Comparison of ENCODE assay signal across 17 cellular contexts in genomic region chr10:61398730-61399129, GRCh38. TPM values are rescaled to one million over a fixed set of nuclear protein-coding genes. Genes with fewer than 3 reads are reported as not detected.
DNase-seq lines count a peak whose midpoint lies in the region; ATAC-seq, FAIRE-seq and TF ChIP-seq lines count a peak whose summit lies in the region.
"Had no signal": no experiment of that assay in that cellular context is flagged by ENCODE, and none has a peak within 500 bp of the region (broad histone marks: within the 10 kb centered on the region; RNA-seq: fewer than 3 reads in every experiment).

No MANE protein-coding gene starts in this region.

- no peak overlapping the region for H3K23ac ChIP-seq in IMR-90 (ENCODE audit: low read depth, low read length)

- no peaks in the 10 kb centered on the region for H3K9me3 ChIP-seq in IMR-90 (ENCODE audit: control insufficient read depth, insufficient read depth, low read length)
- H3K9me3 ChIP-seq in astrocyte (ENCODE audit: insufficient read depth, low read depth, low read length): no peaks in the 10 kb centered on the region
- H3K9me3 ChIP-seq in left lung: no peaks in the 10 kb centered on the region

- in situ Hi-C loops in IMR-90 (cut with MboI; ENCODE audit: low sequenced_read_pairs): no loop called here

- BruUV-seq in IMR-90 (replicated peaks; lab: Mats Ljungman, UMichigan): no TSS peak

- no peak overlapping the region for H3K4ac ChIP-seq in IMR-90 (ENCODE audit: low read depth, low read length)

- no peak overlapping the region for H2BK20ac ChIP-seq in IMR-90 (ENCODE audit: low read depth, low read length)

- TF ChIP-seq CTCF in IMR-90 (conservative IDR thresholded peaks at IDR 0.05; ENCODE audit: low read depth, low read length) (no peak), astrocyte (IDR thresholded peaks at IDR 0.05; ENCODE audit: insufficient read depth, low read depth, low read length) (no peak), left lung (IDR thresholded peaks at IDR 0.05) (no peak), glutamatergic neuron (IDR thresholded peaks at IDR 0.05; ENCODE audit: partially characterized antibody, unreplicated experiment) (no peak)

- no peak for ATAC-seq in IMR-90 (ENCODE audit: low read depth)
- ATAC-seq in left lung: peak; percentile 75
- ATAC-seq in HG03139 (IDR thresholded peaks at IDR 0.05; ENCODE audit: unreplicated experiment): no peak
- no peak for ATAC-seq in GM21723 (IDR thresholded peaks at IDR 0.05; ENCODE audit: unreplicated experiment)

- no peak overlapping the region for H3K18ac ChIP-seq in IMR-90 (ENCODE audit: low read depth, low read length)

- H4K20me1 ChIP-seq in IMR-90 (ENCODE audit: insufficient read depth, low read length) (no peaks in the 10 kb centered on the region), astrocyte (ENCODE audit: insufficient read depth, low read length) (no peaks in the 10 kb centered on the region)

- H3K4me1 ChIP-seq in IMR-90 (ENCODE audit: control insufficient read depth, insufficient read depth, low read length): no peaks in the 10 kb centered on the region
- H3K4me1 ChIP-seq in astrocyte (ENCODE audit: insufficient read depth, low read length): peaks cover 8% of the 10 kb centered on the region
- peaks cover 0 to 8% of the 10 kb centered on the region in 2 donors for H3K4me1 ChIP-seq in left lung

- no peak overlapping the region for H4K8ac ChIP-seq in IMR-90 (ENCODE audit: low read depth in 2 of 2, low read length in 2 of 2)

- H2BK120ac ChIP-seq in IMR-90 (ENCODE audit: low read depth, low read length): no peak overlapping the region

- H3K9ac ChIP-seq in IMR-90 (ENCODE audit: low read depth, low read length): no peak overlapping the region
- H3K9ac ChIP-seq in astrocyte (ENCODE audit: low read length): no peak overlapping the region

- no peaks in the 10 kb centered on the region for H3K27me3 ChIP-seq in IMR-90 (ENCODE audit: control insufficient read depth, insufficient read depth, low read length)
- no peaks in the 10 kb centered on the region for H3K27me3 ChIP-seq in astrocyte (ENCODE audit: insufficient read depth, low read length)
- H3K27me3 ChIP-seq in left lung: no peaks in the 10 kb centered on the region

- H3K4me1 Mint-ChIP-seq in astrocyte (ENCODE audit: low read depth, unreplicated experiment) (peaks cover 11% of the 10 kb centered on the region), glutamatergic neuron (ENCODE audit: low read depth, unreplicated experiment) (no peaks in the 10 kb centered on the region)

- dilution Hi-C loops in IMR-90 (cut with HindIII; ENCODE audit: low sequenced_read_pairs, unreplicated experiment): no loop called here

- peaks cover 1% of the 10 kb centered on the region for H3K27me3 Mint-ChIP-seq in astrocyte (ENCODE audit: low read depth, unreplicated experiment)
- no peaks in the 10 kb centered on the region for H3K27me3 Mint-ChIP-seq in glutamatergic neuron (ENCODE audit: unreplicated experiment)

- H3K14ac ChIP-seq in IMR-90 (replicated peaks; ENCODE audit: low read depth, low read length): no peak overlapping the region

- no peaks in the 10 kb centered on the region for H3K36me3 ChIP-seq in IMR-90 (ENCODE audit: control insufficient read depth, insufficient read depth, low read length)
- no peaks in the 10 kb centered on the region for H3K36me3 ChIP-seq in astrocyte (ENCODE audit: insufficient read depth, low read length)
- no peaks in the 10 kb centered on the region for H3K36me3 ChIP-seq in left lung

- H3K4me3 Mint-ChIP-seq in astrocyte (ENCODE audit: unreplicated experiment): no peak overlapping the region
- no peak overlapping the region for H3K4me3 Mint-ChIP-seq in glutamatergic neuron (ENCODE audit: unreplicated experiment)

- no peak overlapping the region for H2AK5ac ChIP-seq in IMR-90 (ENCODE audit: low read depth, low read length)

- no peak overlapping the region for H4K91ac ChIP-seq in IMR-90 (ENCODE audit: insufficient read depth, low read depth, low read length)

- no peaks in the 10 kb centered on the region for H3K79me1 ChIP-seq in IMR-90 (ENCODE audit: low read depth in 1 of 2, low read length in 2 of 2)

- intact Hi-C loops in IMR-90 (cut with micrococcal nuclease): no loop called here
- intact Hi-C loops in left lung (cut with DNase I): no loop called here

- no peak overlapping the region for H3K56ac ChIP-seq in IMR-90 (ENCODE audit: extremely low read depth, insufficient read depth, low read length)

- H3K36me3 Mint-ChIP-seq in astrocyte (ENCODE audit: low read depth, unreplicated experiment): no peaks in the 10 kb centered on the region
- no peaks in the 10 kb centered on the region for H3K36me3 Mint-ChIP-seq in glutamatergic neuron (ENCODE audit: unreplicated experiment)

- POLR2A ChIA-PET in IMR-90 (lab: Charles Lee; ENCODE audit: unreplicated experiment): interaction anchor here (0.5 kb wide), 1 partner anchor 554 kb away, joined by 3 read pairs; no protein-coding TSS in a partner anchor

- no peak overlapping the region for H2AK9ac ChIP-seq in IMR-90 (replicated peaks; ENCODE audit: low read depth, low read length, poor library complexity)

- CTCF ChIA-PET in IMR-90 (lab: Yijun Ruan, JAX): interaction anchor here (0.6 kb wide), 1 partner anchor 684 kb away, joined by 3 read pairs; no protein-coding TSS in a partner anchor

- no peak for FAIRE-seq in astrocyte (lab: Jason Lieb, UNC)

- H3K79me2 ChIP-seq in astrocyte (ENCODE audit: insufficient read depth, low read length): no peaks in the 10 kb centered on the region

- no peak overlapping the region for H4K5ac ChIP-seq in IMR-90 (ENCODE audit: low read depth, low read length)

- DNase-seq in A172 (ENCODE audit: low spot score): peak; percentile 16
- DNase-seq in IMR-90: peak; percentile 12
- DNase-seq in astrocyte (ENCODE audit: low read depth): peak; percentile 49
- DNase-seq in left lung: no peak
- no peak for DNase-seq in glutamatergic neuron
- no peak for DNase-seq in COR-L47 (lab: John Stamatoyannopoulos, UW)
- DNase-seq: C1 segment of cervical spinal cord, KBM-7, MM.1S, NCI-H1092 treated with DMSO at 0.1 percent for 48 hours, NCI-H2081 treated with DMSO at 0.1 percent for 48 hours, NCI-H510A, NCI-H774 had no signal

- TF ChIP-seq POLR2A in IMR-90 (IDR thresholded peaks at IDR 0.05; ENCODE audit: low read depth, low read length): no peak

- H3K4me3 ChIP-seq in IMR-90 (ENCODE audit: insufficient read depth, low read depth, low read length): no peak overlapping the region
- H3K4me3 ChIP-seq in astrocyte (ENCODE audit: insufficient read depth, low read depth, low read length): no peak overlapping the region
- no peak overlapping the region for H3K4me3 ChIP-seq in left lung

- H3K4me2 ChIP-seq in IMR-90 (ENCODE audit: low read depth, low read length) (no peak overlapping the region), astrocyte (ENCODE audit: low read length) (peak overlapping the region; percentile 42)

- no peak for TF ChIP-seq RAD21 in IMR-90 (IDR thresholded peaks at IDR 0.05; ENCODE audit: low read length)

- no peak overlapping the region for H2BK5ac ChIP-seq in IMR-90 (ENCODE audit: low read depth, low read length, poor library complexity, severe bottlenecking)

- no peaks in the 10 kb centered on the region for H3K9me1 ChIP-seq in IMR-90 (ENCODE audit: insufficient read depth, low read length)

- H2AFZ ChIP-seq in IMR-90 (replicated peaks; ENCODE audit: low read length, poor library complexity) (no peak overlapping the region), astrocyte (ENCODE audit: low read depth, low read length) (no peak overlapping the region)

- no peak overlapping the region for H3K27ac Mint-ChIP-seq in astrocyte (ENCODE audit: unreplicated experiment)
- no peak overlapping the region for H3K27ac Mint-ChIP-seq in glutamatergic neuron (ENCODE audit: unreplicated experiment)

- H3K27ac ChIP-seq in IMR-90 (ENCODE audit: insufficient read depth, low read length) (no peak overlapping the region), astrocyte (ENCODE audit: low read depth, low read length) (no peak overlapping the region), left lung (no peak overlapping the region)
- H3K27ac ChIP-seq: HL-60 had no signal

- no peak overlapping the region for H2BK15ac ChIP-seq in IMR-90 (ENCODE audit: low read depth, low read length)

- H3K9me3 Mint-ChIP-seq in astrocyte (ENCODE audit: unreplicated experiment) (no peaks in the 10 kb centered on the region), glutamatergic neuron (ENCODE audit: unreplicated experiment) (no peaks in the 10 kb centered on the region)

TF ChIP-seq in IMR-90, 13 proteins besides CTCF, POLR2A, EP300 and RAD21 (continues in another document):
- TF ChIP-seq NFE2L2 (IDR thresholded peaks at IDR 0.05; ENCODE audit: low read depth, low read length) (no peak), RFX5 (IDR thresholded peaks at IDR 0.05; ENCODE audit: low read depth, low read length) (no peak), USF2 (IDR thresholded peaks at IDR 0.05; ENCODE audit: low read depth, low read length) (no peak), CEBPB (IDR thresholded peaks at IDR 0.05; ENCODE audit: low read depth, low read length) (no peak), MAZ (IDR thresholded peaks at IDR 0.05; ENCODE audit: borderline replicate concordance, low read depth, low read length) (no peak), CHD1 (IDR thresholded peaks at IDR 0.05; ENCODE audit: low read depth, low read length) (no peak), MXI1 (IDR thresholded peaks at IDR 0.05; ENCODE audit: borderline replicate concordance, low read depth, low read length) (no peak), BHLHE40 (IDR thresholded peaks at IDR 0.05; ENCODE audit: low read depth, low read length) (no peak)

RNA-seq across cellular contexts. Expression of gene TMEM26, which starts 54.5 kb away (rescaled TPM):
- total RNA-seq in A172 (2014; rRNA removed; shearing (Covaris generic)): not detected in 2 replicates
- total RNA-seq in IMR-90 (2012; rRNA removed) (0.36 and 0.56 TPM in 2 replicates), astrocyte (0.18 and 0.31 TPM in 2 replicates), left lung (1 to 10 TPM; 1.3 TPM), glutamatergic neuron (ENCODE audit: unreplicated experiment) (not detected)
- polyA plus RNA-seq in IMR-90 (2012; rRNA removed): 0.16 and 0.22 TPM in 2 replicates
- polyA plus RNA-seq in IMR-90 (2012; cell fraction: cytosol; rRNA removed): 0.08 and 0.84 TPM in 2 replicates
- 0.14 and 0.57 TPM in 2 replicates for polyA plus RNA-seq in IMR-90 (2012; cell fraction: nucleus; rRNA removed; ENCODE audit: low replicate concordance)
- total RNA-seq: A673 had no signal

Comparison
In these comparisons a context has a peak if more than half of its experiments do, and no peak if none do; other contexts are left out.
1. DNase-seq: peak in A172 (single experiment), IMR-90 (single experiment) and astrocyte (single experiment); none in left lung (0 of 2), glutamatergic neuron (single experiment) and COR-L47 (single experiment).